13 cellular contexts compared by ENCODE assay signal in the genomic region with DNA sequence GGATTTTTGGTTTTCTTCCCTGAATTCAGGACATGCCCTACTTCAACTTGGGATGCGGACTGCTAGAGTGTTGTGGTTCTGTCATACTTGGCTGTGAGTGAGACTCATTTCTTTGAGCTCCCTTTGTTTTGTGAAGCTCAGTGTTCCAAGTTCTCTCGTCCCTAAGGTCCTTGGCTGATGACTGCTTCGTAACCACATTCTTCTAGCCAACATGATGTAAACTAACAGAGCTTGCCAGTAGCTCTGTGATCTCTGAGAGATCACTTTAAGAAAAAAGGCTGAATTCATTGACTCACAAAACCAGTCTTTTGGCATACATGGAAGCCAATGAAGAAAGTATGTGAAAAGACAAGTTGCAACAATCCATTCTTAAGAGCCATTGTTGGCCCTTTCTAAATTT.
DNase-seq lines count a peak whose midpoint lies in the region; ATAC-seq, FAIRE-seq and TF ChIP-seq lines count a peak whose summit lies in the region.
"Had no signal": no experiment of that assay in that cellular context is flagged by ENCODE, and none has a peak within 500 bp of the region (broad histone marks: within the 10 kb centered on the region; RNA-seq: fewer than 3 reads in every experiment).

No MANE protein-coding gene starts in this region.

- intact Hi-C loops in K562 (cut with micrococcal nuclease) (no loop called here), psoas muscle (cut with DNase I) (no loop called here)

- in situ Hi-C loops in K562 (cut with MboI), result no loop called here

- no peaks in the 10 kb centered on the region for H3F3A ChIP-seq in SK-N-SH (replicated peaks; ENCODE audit: insufficient read depth)

- no peak overlapping the region for H3K4me3 ChIP-seq in K562
- no peak overlapping the region for H3K4me3 ChIP-seq in gastroesophageal sphincter
- H3K4me3 ChIP-seq in psoas muscle, result no peak overlapping the region
- no peak overlapping the region for H3K4me3 ChIP-seq in SK-N-SH (ENCODE audit: low read depth in 2 of 2, low read length in 1 of 2)
- H3K4me3 ChIP-seq: BLaER1 had no signal

- H3K9me3 ChIP-seq in K562 (replicated peaks; ENCODE audit: control insufficient read depth, insufficient read depth, low read depth, low read length), result no peaks in the 10 kb centered on the region
- H3K9me3 ChIP-seq in gastroesophageal sphincter, result no peaks in the 10 kb centered on the region
- no peaks in the 10 kb centered on the region for H3K9me3 ChIP-seq in psoas muscle
- no peaks in the 10 kb centered on the region for H3K9me3 ChIP-seq in SK-N-SH
- H3K9me3 ChIP-seq: BLaER1 had no signal

- peak; percentile 61 for DNase-seq in GM03348 (ENCODE audit: low spot score)
- no peak for DNase-seq in K562 (ENCODE audit: extremely low read depth in 1 of 4, low spot score in 3 of 4)
- no peak for DNase-seq in psoas muscle
- DNase-seq in central memory CD4-positive, alpha-beta T cell, result no peak
- DNase-seq in SIG-M5 (lab: John Stamatoyannopoulos, UW), result no peak
- DNase-seq in SK-N-SH, result no peak
- DNase-seq in NOMO-1 treated with dmso at 0.1 percent for 144 hours (lab: John Stamatoyannopoulos, UW; ENCODE audit: unreplicated experiment), result no peak
- DNase-seq: effector memory CD8-positive, alpha-beta T cell; EL; naive B cell; NCI-H2171 treated with DMSO at 0.1 percent for 48 hours had no signal

- H3K79me2 ChIP-seq in K562 (ENCODE audit: control insufficient read depth, insufficient read depth, low read length), result no peaks in the 10 kb centered on the region
- no peaks in the 10 kb centered on the region for H3K79me2 ChIP-seq in SK-N-SH (ENCODE audit: insufficient read depth)

- H3K36me3 ChIP-seq in K562 (ENCODE audit: control insufficient read depth, insufficient read depth, low read length) (no peaks in the 10 kb centered on the region), gastroesophageal sphincter (no peaks in the 10 kb centered on the region), psoas muscle (ENCODE audit: insufficient read depth in 1 of 2, low read depth in 1 of 2) (no peaks in the 10 kb centered on the region), SK-N-SH (replicated peaks in 1 of 2; ENCODE audit: control insufficient read depth in 1 of 2, insufficient read depth in 2 of 2, low read length in 1 of 2) (no peaks in the 10 kb centered on the region)
- H3K36me3 ChIP-seq: BLaER1 had no signal

- TF ChIP-seq CTCF in K562 (IDR thresholded peaks at IDR 0.05 in 2 of 3, conservative IDR thresholded peaks at IDR 0.05 in 1 of 3; ENCODE audit: insufficient read depth in 2 of 3, low read depth in 1 of 3, low read length in 3 of 3) (no peak), gastroesophageal sphincter (IDR thresholded peaks at IDR 0.05) (no peak), psoas muscle (IDR thresholded peaks at IDR 0.05) (no peak), SK-N-SH (IDR thresholded peaks at IDR 0.05) (no peak)

- no peak for TF ChIP-seq POLR2A in K562 (conservative IDR thresholded peaks at IDR 0.05)
- no peak for TF ChIP-seq POLR2A in gastroesophageal sphincter (IDR thresholded peaks at IDR 0.05)

- no peaks in the 10 kb centered on the region for H3K9me2 ChIP-seq in SK-N-SH

- no peak overlapping the region for H3K9ac ChIP-seq in K562 (ENCODE audit: insufficient read depth in 1 of 2, low read depth in 2 of 2, low read length in 2 of 2)
- no peak overlapping the region for H3K9ac ChIP-seq in SK-N-SH
- H3K9ac ChIP-seq: BLaER1 had no signal

- H2AFZ ChIP-seq in K562 (ENCODE audit: low read depth, low read length), result peak overlapping the region; percentile 60
- no peak overlapping the region for H2AFZ ChIP-seq in SK-N-SH (ENCODE audit: low read depth)

- FAIRE-seq in K562 (lab: Jason Lieb, UNC), result no peak

- no peak overlapping the region for H3K4me2 ChIP-seq in K562 (ENCODE audit: insufficient read depth, low read length)
- H3K4me2 ChIP-seq in SK-N-SH, result no peak overlapping the region
- H3K4me2 ChIP-seq: BLaER1 had no signal

- CTCF ChIA-PET in K562 (lab: Yijun Ruan, JAX; ENCODE audit: low intra/inter-chr PET ratio), result no interaction called here
- CTCF ChIA-PET in SK-N-SH (lab: Yijun Ruan, JAX), result interaction anchor here (5.1 kb wide), 1 partner anchor 21 kb away, joined by 25 read pairs; a partner anchor contains a TSS

- no peak for TF ChIP-seq EP300 in K562 (IDR thresholded peaks at IDR 0.05; ENCODE audit: low read length)
- no peak for TF ChIP-seq EP300 in gastroesophageal sphincter (IDR thresholded peaks at IDR 0.05)
- TF ChIP-seq EP300 in SK-N-SH (IDR thresholded peaks at IDR 0.05; ENCODE audit: borderline replicate concordance in 1 of 2, low read depth in 1 of 2, low read length in 1 of 2), result no peak

- peak; percentile 44 for ATAC-seq in K562
- ATAC-seq in gastroesophageal sphincter, result peak; percentile 93
- ATAC-seq in psoas muscle, result peak; percentile 30 to 76 (median 60)
- ATAC-seq: effector memory CD8-positive, alpha-beta T cell had no signal

- POLR2A ChIA-PET in K562 (lab: Yijun Ruan, JAX) (no interaction called here), SK-N-SH (lab: Yijun Ruan, JAX) (no interaction called here)

- H3K27me3 ChIP-seq in K562 (ENCODE audit: control insufficient read depth in 2 of 2, insufficient read depth in 2 of 2, low read length in 2 of 2) (no peaks in the 10 kb centered on the region), gastroesophageal sphincter (no peaks in the 10 kb centered on the region), psoas muscle (ENCODE audit: insufficient read depth in 3 of 3, low read length in 2 of 3) (no peaks in the 10 kb centered on the region), SK-N-SH (ENCODE audit: insufficient read depth) (no peaks in the 10 kb centered on the region)
- H3K27me3 ChIP-seq: BLaER1 had no signal

- TF ChIP-seq RAD21 in K562 (CRISPR knock-in tag; conservative IDR thresholded peaks at IDR 0.05 in 1 of 2, IDR thresholded peaks at IDR 0.05 in 1 of 2) (no peak), SK-N-SH (IDR thresholded peaks at IDR 0.05; ENCODE audit: low read length) (no peak)

- H3K4me1 ChIP-seq in K562 (replicated peaks in 1 of 2; ENCODE audit: control insufficient read depth in 2 of 2, insufficient read depth in 2 of 2, low read length in 2 of 2) (no peaks in the 10 kb centered on the region; a peak in 1 of 5 replicates), gastroesophageal sphincter (peaks cover 0 to 7% (median 0%) of the 10 kb centered on the region in 3 donors), psoas muscle (no peaks in the 10 kb centered on the region), SK-N-SH (ENCODE audit: control insufficient read depth in 1 of 2, insufficient read depth in 2 of 2, low read depth in 1 of 2, low read length in 1 of 2) (no peaks in the 10 kb centered on the region)
- H3K4me1 ChIP-seq: BLaER1 had no signal

- no TSS peak for BruUV-seq in K562 (replicated peaks; lab: Mats Ljungman, UMichigan)

- H3K27ac ChIP-seq in K562 (ENCODE audit: extremely low read depth, low read depth, low read length) (no peak overlapping the region), gastroesophageal sphincter (peak overlapping the region in 2 of 4 donors; percentile 42 to 53), psoas muscle (no peak overlapping the region), SK-N-SH (ENCODE audit: low read depth in 2 of 2, low read length in 1 of 2) (no peak overlapping the region)
- H3K27ac ChIP-seq: BLaER1 had no signal

- 44% methylated on average over 3 of the region's 3 CpGs for WGBS in K562 (ENCODE audit: insufficient coverage, low coverage, missing lambda C conversion rate)
- 25 to 40% methylated on average over 3 of the region's 3 CpGs for WGBS in gastroesophageal sphincter (ENCODE audit: low coverage in 1 of 2), 2 donors
- 48 to 59% (median 53%) methylated on average over 3 of the region's 3 CpGs for WGBS in psoas muscle, 3 donors
- 88% methylated on average over 3 of the region's 3 CpGs for WGBS in SK-N-SH (ENCODE audit: low lambda C conversion rate)

- no peaks in the 10 kb centered on the region for H3K9me1 ChIP-seq in K562 (ENCODE audit: control insufficient read depth, insufficient read depth, low read length)

- no peaks in the 10 kb centered on the region for H4K20me1 ChIP-seq in K562 (replicated peaks; ENCODE audit: control insufficient read depth, insufficient read depth, low read length)
- no peaks in the 10 kb centered on the region for H4K20me1 ChIP-seq in SK-N-SH (ENCODE audit: insufficient read depth)
- H4K20me1 ChIP-seq: BLaER1 had no signal

TF ChIP-seq in K562, 482 proteins besides CTCF, POLR2A, EP300 and RAD21 (continues in another document):
- TF ChIP-seq SRSF9 (IDR thresholded peaks at IDR 0.05; ENCODE audit: borderline replicate concordance, low read depth, low read length), result no peak
- no peak for TF ChIP-seq SOX6 (IDR thresholded peaks at IDR 0.05)
- TF ChIP-seq, protein P1, sequence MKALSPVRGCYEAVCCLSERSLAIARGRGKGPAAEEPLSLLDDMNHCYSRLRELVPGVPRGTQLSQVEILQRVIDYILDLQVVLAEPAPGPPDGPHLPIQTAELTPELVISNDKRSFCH (CRISPR knock-in tag; IDR thresholded peaks at IDR 0.05), result no peak
- TF ChIP-seq, protein P1 (tag; IDR thresholded peaks at IDR 0.05), result no peak

TF ChIP-seq in SK-N-SH, 30 proteins besides CTCF, POLR2A, EP300 and RAD21:
- TF ChIP-seq RCOR1 (IDR thresholded peaks at IDR 0.05; ENCODE audit: low read length) (no peak), YY1 (IDR thresholded peaks at IDR 0.05; ENCODE audit: low read depth) (no peak)
